Comparison of ENCODE assay signal across 8 cellular contexts in genomic region chr7:129829677-129830631, GRCh38.
DNase-seq lines count a peak whose midpoint lies in the region; ATAC-seq and TF ChIP-seq lines count a peak whose summit lies in the region.

No MANE protein-coding gene starts in this region.

- H3K36me3 ChIP-seq in DND-41 (ENCODE audit: insufficient read depth, low read length) = peaks cover 1% of the 10 kb centered on the region; the same call in 1 of the 2 replicates
- H3K36me3 ChIP-seq in MM.1S (replicated peaks; ENCODE audit: insufficient read depth, low read length) = peaks cover 5% of the 10 kb centered on the region
- H3K36me3 ChIP-seq in SJCRH30 = no peaks in the 10 kb centered on the region
- no peaks in the 10 kb centered on the region for H3K36me3 ChIP-seq in ovary

- intact Hi-C loops in ovary (cut with DNase I) = loop anchor here in 2 of 4 donors (2.0 to 10.0 kb wide), 4 partner anchors 123 to 455 kb away; partner anchors contain the start of genes NRF1 (in 1 of the 2) and UBE2H (in 1 of the 2)

- H3K27ac Mint-ChIP-seq in activated naive CD8-positive, alpha-beta T cell = peak overlapping the region; percentile 37
- H3K27ac Mint-ChIP-seq in glutamatergic neuron (ENCODE audit: unreplicated experiment) (peak overlapping the region; percentile 98), type B pancreatic cell (peak overlapping the region; percentile 94)

- H3K9me3 ChIP-seq in DND-41 (ENCODE audit: insufficient read depth, low read length, severe bottlenecking) = no peaks in the 10 kb centered on the region
- H3K9me3 ChIP-seq in MM.1S (replicated peaks; ENCODE audit: insufficient read depth, low read length) = no peaks in the 10 kb centered on the region
- H3K9me3 ChIP-seq in SJCRH30 (replicated peaks) = no peaks in the 10 kb centered on the region
- H3K9me3 ChIP-seq in ovary = no peaks in the 10 kb centered on the region

- no peaks in the 10 kb centered on the region for H3K27me3 Mint-ChIP-seq in activated naive CD8-positive, alpha-beta T cell
- H3K27me3 Mint-ChIP-seq in glutamatergic neuron (ENCODE audit: unreplicated experiment) (peaks cover 11% of the 10 kb centered on the region), type B pancreatic cell (no peaks in the 10 kb centered on the region)

- peaks cover 19% of the 10 kb centered on the region for H3F3A ChIP-seq in MM.1S (ENCODE audit: insufficient read depth, low read length)

- TF ChIP-seq EP300 in ovary (IDR thresholded peaks at IDR 0.05) = no peak

- no peak overlapping the region for H3K4me2 ChIP-seq in DND-41 (ENCODE audit: insufficient read depth, low read length)
- H3K4me2 ChIP-seq in MM.1S (ENCODE audit: low read depth, low read length) = peak overlapping the region; percentile 35; the same call in 1 of the 2 replicates

- no peaks in the 10 kb centered on the region for H3K36me3 Mint-ChIP-seq in activated naive CD8-positive, alpha-beta T cell
- H3K36me3 Mint-ChIP-seq in glutamatergic neuron (ENCODE audit: unreplicated experiment) = no peaks in the 10 kb centered on the region
- H3K36me3 Mint-ChIP-seq in type B pancreatic cell = peaks cover 18% of the 10 kb centered on the region

- H4K20me1 ChIP-seq in DND-41 (ENCODE audit: insufficient read depth, low read length) (no peaks in the 10 kb centered on the region), MM.1S (ENCODE audit: insufficient read depth, low read length) (no peaks in the 10 kb centered on the region)

- H3K4me1 Mint-ChIP-seq in activated naive CD8-positive, alpha-beta T cell (ENCODE audit: low read depth) = peaks cover 11% of the 10 kb centered on the region
- H3K4me1 Mint-ChIP-seq in glutamatergic neuron (ENCODE audit: low read depth, unreplicated experiment) (peaks cover 41% of the 10 kb centered on the region), type B pancreatic cell (ENCODE audit: unreplicated experiment) (peaks cover 49% of the 10 kb centered on the region)

- TF ChIP-seq POLR2A in ovary (IDR thresholded peaks at IDR 0.05) = peak; percentile 28

- H2AFZ ChIP-seq in DND-41 (ENCODE audit: low read depth, low read length) (0 out of 2 replicates have a peak overlapping the region, but pooled peaks have one; percentile 9), MM.1S (ENCODE audit: low read length) (no peak overlapping the region)

- no peaks in the 10 kb centered on the region for H3K9me2 ChIP-seq in MM.1S (replicated peaks; ENCODE audit: insufficient read depth, low read length)

- DNase-seq in DND-41 (peak; percentile 64), MM.1S (peak; percentile 86), SJCRH30 (peak; percentile 97 to 99), glutamatergic neuron (peak; percentile 71), ovary (peak; percentile 86 to 94 (median 91)), type B pancreatic cell (ENCODE audit: extremely low spot score, unreplicated experiment) (no peak)

- no peaks in the 10 kb centered on the region for H3K79me2 ChIP-seq in DND-41 (ENCODE audit: insufficient read depth, low read length)
- H3K79me2 ChIP-seq in MM.1S (ENCODE audit: low read length) = no peaks in the 10 kb centered on the region

- peak; percentile 81 for TF ChIP-seq CTCF in DND-41 (IDR thresholded peaks at IDR 0.05; ENCODE audit: borderline replicate concordance, extremely low read depth, low read length, poor library complexity, severe bottlenecking)
- TF ChIP-seq CTCF in MM.1S (IDR thresholded peaks at IDR 0.05; ENCODE audit: low read length) = peak; percentile 92
- peak; percentile 68 for TF ChIP-seq CTCF in glutamatergic neuron (IDR thresholded peaks at IDR 0.05; ENCODE audit: partially characterized antibody, unreplicated experiment)
- TF ChIP-seq CTCF in ovary (IDR thresholded peaks at IDR 0.05) = peak; percentile 77 to 82 (median 82)
- peak; percentile 91 for TF ChIP-seq CTCF in type B pancreatic cell (conservative IDR thresholded peaks at IDR 0.05)

- H3K4me3 Mint-ChIP-seq in activated naive CD8-positive, alpha-beta T cell = peak overlapping the region; percentile 35
- H3K4me3 Mint-ChIP-seq in glutamatergic neuron (ENCODE audit: unreplicated experiment) (peak overlapping the region; percentile 71), type B pancreatic cell (peak overlapping the region; percentile 73)

- H3K9ac ChIP-seq in DND-41 (ENCODE audit: low read depth, low read length) (no peak overlapping the region), MM.1S (ENCODE audit: low read length) (no peak overlapping the region)

- no peaks in the 10 kb centered on the region for H3K9me3 Mint-ChIP-seq in activated naive CD8-positive, alpha-beta T cell (ENCODE audit: low read depth)
- H3K9me3 Mint-ChIP-seq in glutamatergic neuron (ENCODE audit: unreplicated experiment) (peaks cover 10% of the 10 kb centered on the region), type B pancreatic cell (no peaks in the 10 kb centered on the region)

- peaks cover 12% of the 10 kb centered on the region for H3K4me1 ChIP-seq in DND-41 (ENCODE audit: insufficient read depth, low read length)
- no peaks in the 10 kb centered on the region for H3K4me1 ChIP-seq in MM.1S (ENCODE audit: low read length)
- peaks cover 35% of the 10 kb centered on the region for H3K4me1 ChIP-seq in SJCRH30
- peaks cover 9% of the 10 kb centered on the region for H3K4me1 ChIP-seq in ovary (ENCODE audit: insufficient read depth)

- H3K27ac ChIP-seq in DND-41 (ENCODE audit: low read length) (no peak overlapping the region), MM.1S (ENCODE audit: low read length) (no peak overlapping the region), SJCRH30 (peak overlapping the region; percentile 80), ovary (peak overlapping the region; percentile 70 to 79)

- H3K4me3 ChIP-seq in DND-41 (ENCODE audit: low read depth in 1 of 2, low read length in 2 of 2) (no peak overlapping the region), MM.1S (ENCODE audit: low read length) (no peak overlapping the region; the same call in 1 of the 2 replicates), SJCRH30 (no peak overlapping the region; the same call in 1 of the 2 replicates), ovary (no peak overlapping the region)

- no peaks in the 10 kb centered on the region for H3K27me3 ChIP-seq in DND-41 (ENCODE audit: insufficient read depth, low read length, poor library complexity)
- H3K27me3 ChIP-seq in MM.1S (replicated peaks; ENCODE audit: insufficient read depth, low read length) = no peaks in the 10 kb centered on the region
- no peaks in the 10 kb centered on the region for H3K27me3 ChIP-seq in SJCRH30
- H3K27me3 ChIP-seq in ovary = no peaks in the 10 kb centered on the region

- WGBS in ovary, 3 donors = 6 to 10% (median 8%) methylated on average over 22 of the region's 22 CpGs

- ATAC-seq in DND-41 (ENCODE audit: insufficient read depth, low read depth) (peak; percentile 47), GM18870 (IDR thresholded peaks at IDR 0.05; ENCODE audit: unreplicated experiment) (no peak)

Comparison
In these comparisons a context has a peak if more than half of its experiments do, and no peak if none do; other contexts are left out.
1. H3K27ac ChIP-seq: peak in SJCRH30 (single experiment) and ovary (2 of 2); none in DND-41 (single experiment) and MM.1S (single experiment).
2. H3K27ac Mint-ChIP-seq: peak in every context shown above with its lines; median percentile 98 in glutamatergic neuron; 94 in type B pancreatic cell; 37 in activated naive CD8-positive, alpha-beta T cell.
3. Peak in every context shown above with its lines, with median percentiles within 50 percentile points of each other: CTCF ChIP-seq and H3K4me3 Mint-ChIP-seq.